12 cellular contexts compared by ENCODE assay signal in the genomic region with DNA sequence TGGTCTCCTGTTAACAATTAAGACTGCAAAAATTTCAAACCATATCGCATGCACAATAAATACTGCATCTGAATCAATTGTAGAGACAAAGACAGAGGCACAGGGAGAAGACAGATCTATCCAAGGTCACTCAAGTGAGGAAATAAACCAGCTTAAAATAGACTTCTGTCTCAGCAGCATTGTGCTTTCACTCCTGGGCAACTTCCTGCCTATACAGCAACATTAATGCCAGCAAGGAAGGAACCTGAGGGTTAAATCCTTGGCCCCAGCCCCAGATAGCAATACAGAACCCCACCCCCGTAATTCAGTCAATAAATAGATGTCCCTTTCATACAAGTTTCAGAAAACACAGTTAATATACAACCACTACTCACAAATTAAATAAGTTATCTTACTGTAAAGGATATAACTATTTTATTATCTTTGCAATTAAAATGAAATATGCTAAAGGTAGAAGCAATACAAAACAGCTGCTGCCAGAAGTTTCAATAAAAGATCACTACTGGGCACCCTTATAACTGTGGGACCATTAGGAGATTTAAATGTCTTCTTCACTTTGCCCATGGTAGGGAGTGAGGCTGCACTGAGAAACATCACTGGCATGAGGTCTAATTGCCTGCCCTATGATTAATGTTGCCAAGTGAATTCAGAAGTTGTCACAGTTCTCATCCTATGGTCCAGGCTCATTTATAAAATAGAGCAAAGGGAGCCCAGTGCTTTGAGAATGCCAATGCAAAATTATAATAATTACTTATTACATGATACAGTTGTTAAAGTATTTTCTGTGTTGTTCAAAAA. TPM values are rescaled to one million over a fixed set of nuclear protein-coding genes. Genes with fewer than 3 reads are reported as not detected.
DNase-seq lines count a peak whose midpoint lies in the region; ATAC-seq and TF ChIP-seq lines count a peak whose summit lies in the region.
"Had no signal": no experiment of that assay in that cellular context is flagged by ENCODE, and none has a peak within 500 bp of the region (broad histone marks: within the 10 kb centered on the region; RNA-seq: fewer than 3 reads in every experiment).

No MANE protein-coding gene starts in this region.

- POLR2A ChIA-PET in activated CD4-positive, alpha-beta T cell treated with anti-CD3 and anti-CD28 coated beads for 36 hours (lab: Charles Lee), result interaction anchor here (0.6 kb wide), 1 partner anchor 49 kb away, joined by 3 read pairs; no protein-coding TSS in a partner anchor

- H3K9me3 Mint-ChIP-seq in osteocyte (ENCODE audit: unreplicated experiment), result peaks cover 3% of the 10 kb centered on the region
- H3K9me3 Mint-ChIP-seq in activated CD4-positive, alpha-beta T cell treated with anti-CD3 and anti-CD28 coated beads for 36 hours (ENCODE audit: low read depth), result no peaks in the 10 kb centered on the region
- H3K9me3 Mint-ChIP-seq: brain; stimulated activated naive CD8-positive, alpha-beta T cell treated with anti-CD3 and anti-CD28 coated beads, Interleukin-15, amount 100 ng/mL, for 72 hours had no signal

- H3K27me3 Mint-ChIP-seq in osteocyte (ENCODE audit: unreplicated experiment), result no peaks in the 10 kb centered on the region
- H3K27me3 Mint-ChIP-seq in activated CD4-positive, alpha-beta T cell treated with anti-CD3 and anti-CD28 coated beads for 36 hours, result peaks cover 12% of the 10 kb centered on the region
- H3K27me3 Mint-ChIP-seq: brain had no signal

- no peaks in the 10 kb centered on the region for H3K36me3 Mint-ChIP-seq in osteocyte (ENCODE audit: unreplicated experiment)
- H3K36me3 Mint-ChIP-seq in activated CD4-positive, alpha-beta T cell treated with anti-CD3 and anti-CD28 coated beads for 36 hours (ENCODE audit: low read depth), result no peaks in the 10 kb centered on the region
- H3K36me3 Mint-ChIP-seq: brain had no signal

- TF ChIP-seq CTCF in osteocyte (IDR thresholded peaks at IDR 0.05), result no peak

- peak overlapping the region; percentile 62 for H3K27ac Mint-ChIP-seq in osteocyte (ENCODE audit: unreplicated experiment)
- no peak overlapping the region for H3K27ac Mint-ChIP-seq in activated CD4-positive, alpha-beta T cell treated with anti-CD3 and anti-CD28 coated beads for 36 hours
- H3K27ac Mint-ChIP-seq: stimulated activated naive CD8-positive, alpha-beta T cell treated with anti-CD3 and anti-CD28 coated beads, Interleukin-15, amount 100 ng/mL, for 72 hours had no signal

- ATAC-seq in GM18907 (IDR thresholded peaks at IDR 0.05; ENCODE audit: unreplicated experiment) (peak; percentile 50), HG03064 (IDR thresholded peaks at IDR 0.05; ENCODE audit: low read depth, unreplicated experiment) (peak; percentile 34), SK-N-SH treated with all-trans-retinoic acid at 6 μM for 48 hours (0 out of 3 replicates have a peak, but pooled peaks have one; percentile 3), HG02970 (IDR thresholded peaks at IDR 0.05; ENCODE audit: low FRiP score, unreplicated experiment) (no peak)
- no peak for ATAC-seq in activated CD4-positive, alpha-beta T cell treated with anti-CD3 and anti-CD28 coated beads for 36 hours
- ATAC-seq: stimulated activated naive CD8-positive, alpha-beta T cell treated with anti-CD3 and anti-CD28 coated beads, Interleukin-15, amount 100 ng/mL, for 72 hours had no signal

- no peak for DNase-seq in osteocyte (ENCODE audit: extremely low spot score, unreplicated experiment)
- no peak for DNase-seq in activated CD4-positive, alpha-beta T cell treated with anti-CD3 and anti-CD28 coated beads for 36 hours
- no peak for DNase-seq in NCI-H2171 (lab: John Stamatoyannopoulos, UW)
- no peak for DNase-seq in stimulated activated CD4-positive, alpha-beta T cell treated with anti-CD3 and anti-CD28 coated beads, Interleukin-15, amount 100 ng/mL, for 24 hours
- DNase-seq: mammary epithelial cell; NCI-H510A treated with DMSO at 0.1 percent for 48 hours; stimulated activated naive CD8-positive, alpha-beta T cell treated with anti-CD3 and anti-CD28 coated beads, Interleukin-15, amount 100 ng/mL, for 72 hours had no signal

- no peak overlapping the region for H3K4me3 Mint-ChIP-seq in osteocyte (ENCODE audit: unreplicated experiment)
- no peak overlapping the region for H3K4me3 Mint-ChIP-seq in activated CD4-positive, alpha-beta T cell treated with anti-CD3 and anti-CD28 coated beads for 36 hours
- H3K4me3 Mint-ChIP-seq: brain; stimulated activated naive CD8-positive, alpha-beta T cell treated with anti-CD3 and anti-CD28 coated beads, Interleukin-15, amount 100 ng/mL, for 72 hours had no signal

- peaks cover 87% of the 10 kb centered on the region for H3K4me1 Mint-ChIP-seq in osteocyte (ENCODE audit: unreplicated experiment)
- peaks cover 10% of the 10 kb centered on the region for H3K4me1 Mint-ChIP-seq in activated CD4-positive, alpha-beta T cell treated with anti-CD3 and anti-CD28 coated beads for 36 hours

- intact Hi-C loops in activated CD4-positive, alpha-beta T cell treated with anti-CD3 and anti-CD28 coated beads for 36 hours (cut with DNase I, micrococcal nuclease), result no loop called here

- CTCF ChIA-PET in activated CD4-positive, alpha-beta T cell treated with anti-CD3 and anti-CD28 coated beads for 36 hours (lab: Charles Lee), result no interaction called here

TF ChIP-seq in SK-N-SH treated with all-trans-retinoic acid at 6 μM for 48 hours, 23 proteins besides CTCF, POLR2A, EP300 and RAD21:
- TF ChIP-seq SNAI2 (CRISPR knock-in tag; IDR thresholded peaks at IDR 0.05), result no peak
- TF ChIP-seq TOX (CRISPR knock-in tag; IDR thresholded peaks at IDR 0.05; ENCODE audit: borderline replicate concordance), result no peak
- no peak for TF ChIP-seq ISL1 (CRISPR knock-in tag; IDR thresholded peaks at IDR 0.05)
- no peak for TF ChIP-seq ZNF565 (CRISPR knock-in tag; conservative IDR thresholded peaks at IDR 0.05; ENCODE audit: low read depth)
- no peak for TF ChIP-seq ESRRG (CRISPR knock-in tag; IDR thresholded peaks at IDR 0.05)
- TF ChIP-seq, protein P1, sequence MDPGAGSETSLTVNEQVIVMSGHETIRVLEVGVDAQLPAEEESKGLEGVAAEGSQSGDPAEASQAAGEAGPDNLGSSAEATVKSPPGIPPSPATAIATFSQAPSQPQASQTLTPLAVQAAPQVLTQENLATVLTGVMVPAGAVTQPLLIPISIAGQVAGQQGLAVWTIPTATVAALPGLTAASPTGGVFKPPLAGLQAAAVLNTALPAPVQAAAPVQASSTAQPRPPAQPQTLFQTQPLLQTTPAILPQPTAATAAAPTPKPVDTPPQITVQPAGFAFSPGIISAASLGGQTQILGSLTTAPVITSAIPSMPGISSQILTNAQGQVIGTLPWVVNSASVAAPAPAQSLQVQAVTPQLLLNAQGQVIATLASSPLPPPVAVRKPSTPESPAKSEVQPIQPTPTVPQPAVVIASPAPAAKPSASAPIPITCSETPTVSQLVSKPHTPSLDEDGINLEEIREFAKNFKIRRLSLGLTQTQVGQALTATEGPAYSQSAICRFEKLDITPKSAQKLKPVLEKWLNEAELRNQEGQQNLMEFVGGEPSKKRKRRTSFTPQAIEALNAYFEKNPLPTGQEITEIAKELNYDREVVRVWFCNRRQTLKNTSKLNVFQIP (CRISPR knock-in tag; IDR thresholded peaks at IDR 0.05; ENCODE audit: borderline replicate concordance, low read depth), result no peak
TF ChIP-seq in SK-N-SH treated with all-trans-retinoic acid at 6 μM for 48 hours: peak in this region for 0.

RNA-seq across cellular contexts. Expression of a gene that starts 49.4 kb away (rescaled TPM):
- 492 and 502 TPM in 2 replicates for total RNA-seq in osteocyte
- total RNA-seq in activated CD4-positive, alpha-beta T cell treated with anti-CD3 and anti-CD28 coated beads for 36 hours, result under 1 TPM; 0.25 TPM

Comparison
In these comparisons a context has a peak if more than half of its experiments do, and no peak if none do; other contexts are left out.
1. ATAC-seq: peak in GM18907 (single experiment), HG03064 (single experiment) and SK-N-SH treated with all-trans-retinoic acid at 6 μM for 48 hours (single experiment); none in HG02970 (single experiment) and activated CD4-positive, alpha-beta T cell treated with anti-CD3 and anti-CD28 coated beads for 36 hours (single experiment).
2. RNA of a gene that starts 49.4 kb away (total RNA-seq): 492 to 502 TPM in osteocyte; 0.25 TPM in activated CD4-positive, alpha-beta T cell treated with anti-CD3 and anti-CD28 coated beads for 36 hours; every median in the first group is over 100 times any median in the second.